In the genomic region with DNA sequence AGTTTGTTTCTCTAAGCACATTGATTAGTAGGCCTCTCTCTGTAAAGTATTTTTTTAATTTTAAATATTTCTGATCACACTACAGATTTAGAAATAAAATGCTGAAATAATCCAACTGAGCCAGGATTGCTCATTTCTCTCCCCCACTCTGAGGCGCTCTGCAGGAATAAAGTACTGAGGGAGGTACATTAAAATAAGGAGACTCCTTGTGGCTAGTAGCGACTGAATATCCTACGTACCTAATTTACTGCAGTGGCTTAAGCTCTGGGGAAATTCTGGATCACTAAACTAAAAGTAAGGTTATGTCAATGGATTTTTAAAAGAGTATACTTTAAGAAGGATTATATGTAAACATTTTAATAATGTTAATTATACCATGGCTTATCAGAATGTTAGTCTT, we compare ENCODE assay signal across 1 cellular context.
TF ChIP-seq lines count a peak whose summit lies in the region.

No MANE protein-coding gene starts in this region.

TF ChIP-seq in GM23338, 12 proteins besides CTCF, POLR2A, EP300 and RAD21 (continued from another document):
- TF ChIP-seq, protein P1, sequence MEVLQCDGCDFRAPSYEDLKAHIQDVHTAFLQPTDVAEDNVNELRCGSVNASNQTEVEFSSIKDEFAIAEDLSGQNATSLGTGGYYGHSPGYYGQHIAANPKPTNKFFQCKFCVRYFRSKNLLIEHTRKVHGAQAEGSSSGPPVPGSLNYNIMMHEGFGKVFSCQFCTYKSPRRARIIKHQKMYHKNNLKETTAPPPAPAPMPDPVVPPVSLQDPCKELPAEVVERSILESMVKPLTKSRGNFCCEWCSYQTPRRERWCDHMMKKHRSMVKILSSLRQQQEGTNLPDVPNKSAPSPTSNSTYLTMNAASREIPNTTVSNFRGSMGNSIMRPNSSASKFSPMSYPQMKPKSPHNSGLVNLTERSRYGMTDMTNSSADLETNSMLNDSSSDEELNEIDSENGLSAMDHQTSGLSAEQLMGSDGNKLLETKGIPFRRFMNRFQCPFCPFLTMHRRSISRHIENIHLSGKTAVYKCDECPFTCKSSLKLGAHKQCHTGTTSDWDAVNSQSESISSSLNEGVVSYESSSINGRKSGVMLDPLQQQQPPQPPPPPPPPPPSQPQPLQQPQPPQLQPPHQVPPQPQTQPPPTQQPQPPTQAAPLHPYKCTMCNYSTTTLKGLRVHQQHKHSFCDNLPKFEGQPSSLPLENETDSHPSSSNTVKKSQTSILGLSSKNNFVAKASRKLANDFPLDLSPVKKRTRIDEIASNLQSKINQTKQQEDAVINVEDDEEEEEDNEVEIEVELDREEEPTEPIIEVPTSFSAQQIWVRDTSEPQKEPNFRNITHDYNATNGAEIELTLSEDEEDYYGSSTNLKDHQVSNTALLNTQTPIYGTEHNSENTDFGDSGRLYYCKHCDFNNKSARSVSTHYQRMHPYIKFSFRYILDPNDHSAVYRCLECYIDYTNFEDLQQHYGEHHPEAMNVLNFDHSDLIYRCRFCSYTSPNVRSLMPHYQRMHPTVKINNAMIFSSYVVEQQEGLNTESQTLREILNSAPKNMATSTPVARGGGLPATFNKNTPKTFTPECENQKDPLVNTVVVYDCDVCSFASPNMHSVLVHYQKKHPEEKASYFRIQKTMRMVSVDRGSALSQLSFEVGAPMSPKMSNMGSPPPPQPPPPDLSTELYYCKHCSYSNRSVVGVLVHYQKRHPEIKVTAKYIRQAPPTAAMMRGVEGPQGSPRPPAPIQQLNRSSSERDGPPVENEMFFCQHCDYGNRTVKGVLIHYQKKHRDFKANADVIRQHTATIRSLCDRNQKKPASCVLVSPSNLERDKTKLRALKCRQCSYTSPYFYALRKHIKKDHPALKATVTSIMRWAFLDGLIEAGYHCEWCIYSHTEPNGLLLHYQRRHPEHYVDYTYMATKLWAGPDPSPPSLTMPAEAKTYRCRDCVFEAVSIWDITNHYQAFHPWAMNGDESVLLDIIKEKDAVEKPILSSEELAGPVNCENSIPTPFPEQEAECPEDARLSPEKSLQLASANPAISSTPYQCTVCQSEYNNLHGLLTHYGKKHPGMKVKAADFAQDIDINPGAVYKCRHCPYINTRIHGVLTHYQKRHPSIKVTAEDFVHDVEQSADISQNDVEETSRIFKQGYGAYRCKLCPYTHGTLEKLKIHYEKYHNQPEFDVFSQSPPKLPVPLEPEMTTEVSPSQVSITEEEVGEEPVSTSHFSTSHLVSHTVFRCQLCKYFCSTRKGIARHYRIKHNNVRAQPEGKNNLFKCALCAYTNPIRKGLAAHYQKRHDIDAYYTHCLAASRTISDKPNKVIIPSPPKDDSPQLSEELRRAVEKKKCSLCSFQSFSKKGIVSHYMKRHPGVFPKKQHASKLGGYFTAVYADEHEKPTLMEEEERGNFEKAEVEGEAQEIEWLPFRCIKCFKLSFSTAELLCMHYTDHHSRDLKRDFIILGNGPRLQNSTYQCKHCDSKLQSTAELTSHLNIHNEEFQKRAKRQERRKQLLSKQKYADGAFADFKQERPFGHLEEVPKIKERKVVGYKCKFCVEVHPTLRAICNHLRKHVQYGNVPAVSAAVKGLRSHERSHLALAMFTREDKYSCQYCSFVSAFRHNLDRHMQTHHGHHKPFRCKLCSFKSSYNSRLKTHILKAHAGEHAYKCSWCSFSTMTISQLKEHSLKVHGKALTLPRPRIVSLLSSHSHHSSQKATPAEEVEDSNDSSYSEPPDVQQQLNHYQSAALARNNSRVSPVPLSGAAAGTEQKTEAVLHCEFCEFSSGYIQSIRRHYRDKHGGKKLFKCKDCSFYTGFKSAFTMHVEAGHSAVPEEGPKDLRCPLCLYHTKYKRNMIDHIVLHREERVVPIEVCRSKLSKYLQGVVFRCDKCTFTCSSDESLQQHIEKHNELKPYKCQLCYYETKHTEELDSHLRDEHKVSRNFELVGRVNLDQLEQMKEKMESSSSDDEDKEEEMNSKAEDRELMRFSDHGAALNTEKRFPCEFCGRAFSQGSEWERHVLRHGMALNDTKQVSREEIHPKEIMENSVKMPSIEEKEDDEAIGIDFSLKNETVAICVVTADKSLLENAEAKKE (CRISPR knock-in tag; IDR thresholded peaks at IDR 0.05) = no peak
- TF ChIP-seq ZNF331 (CRISPR knock-in tag; IDR thresholded peaks at IDR 0.05; ENCODE audit: low read depth) = no peak
